Comparison of ENCODE assay signal across 8 cellular contexts in genomic region chr1:182149411-182149965, GRCh38.
A peak's percentile ranks its signal among the peaks of the same experiment; 100 is the strongest.
DNase-seq lines count a peak whose midpoint lies in the region; ATAC-seq and TF ChIP-seq lines count a peak whose summit lies in the region.

No MANE protein-coding gene starts in this region.

- no peak for TF ChIP-seq CTCF in esophagus muscularis mucosa (IDR thresholded peaks at IDR 0.05)
- TF ChIP-seq CTCF in progenitor cell of endocrine pancreas (IDR thresholded peaks at IDR 0.05; ENCODE audit: unreplicated experiment), result no peak

- peaks cover 13 to 37% (median 20%) of the 10 kb centered on the region in 4 donors for H3K4me1 ChIP-seq in esophagus muscularis mucosa
- H3K4me1 ChIP-seq in effector memory CD4-positive, alpha-beta T cell (ENCODE audit: control insufficient read depth, insufficient read depth, low read length, poor library complexity, severe bottlenecking), result no peaks in the 10 kb centered on the region

- H3K27ac Mint-ChIP-seq in progenitor cell of endocrine pancreas, result peak overlapping the region; percentile 21

- no peaks in the 10 kb centered on the region for H3K27me3 ChIP-seq in esophagus muscularis mucosa
- H3K27me3 ChIP-seq in effector memory CD4-positive, alpha-beta T cell (replicated peaks; ENCODE audit: control insufficient read depth, insufficient read depth, low read length, poor library complexity, severe bottlenecking), result no peaks in the 10 kb centered on the region

- H3K9me3 Mint-ChIP-seq in progenitor cell of endocrine pancreas (ENCODE audit: low read depth), result no peaks in the 10 kb centered on the region

- no peaks in the 10 kb centered on the region for H3K27me3 Mint-ChIP-seq in progenitor cell of endocrine pancreas

- no peaks in the 10 kb centered on the region for H3K36me3 ChIP-seq in esophagus muscularis mucosa
- no peaks in the 10 kb centered on the region for H3K36me3 ChIP-seq in effector memory CD4-positive, alpha-beta T cell (ENCODE audit: control insufficient read depth, insufficient read depth, low read length)

- TF ChIP-seq EP300 in esophagus muscularis mucosa (IDR thresholded peaks at IDR 0.05), result peak; percentile 20

- intact Hi-C loops in esophagus muscularis mucosa (cut with DNase I), result loop anchor here (5.0 kb wide), 1 partner anchor 143 kb away; no protein-coding TSS in a partner anchor

- H3K27ac ChIP-seq in esophagus muscularis mucosa (replicated peaks in 1 of 4), result peak overlapping the region; percentile 7 to 45 (median 30)
- no peak overlapping the region for H3K27ac ChIP-seq in effector memory CD4-positive, alpha-beta T cell (ENCODE audit: insufficient read depth, low read length, poor library complexity, severe bottlenecking)

- TF ChIP-seq POLR2A in esophagus muscularis mucosa (IDR thresholded peaks at IDR 0.05; ENCODE audit: low read depth), result peak; percentile 16

- ATAC-seq in HG03108 (IDR thresholded peaks at IDR 0.05; ENCODE audit: unreplicated experiment) (no peak), GM18873 (IDR thresholded peaks at IDR 0.05; ENCODE audit: low FRiP score, unreplicated experiment) (no peak), HG02938 (IDR thresholded peaks at IDR 0.05; ENCODE audit: unreplicated experiment) (no peak)

- H3K9me3 ChIP-seq in esophagus muscularis mucosa, result no peaks in the 10 kb centered on the region
- no peaks in the 10 kb centered on the region for H3K9me3 ChIP-seq in effector memory CD4-positive, alpha-beta T cell (ENCODE audit: control insufficient read depth, low read length)

- H3K4me3 ChIP-seq in esophagus muscularis mucosa, result no peak overlapping the region
- no peak overlapping the region for H3K4me3 ChIP-seq in effector memory CD4-positive, alpha-beta T cell (ENCODE audit: insufficient read depth, low read depth, low read length, poor library complexity, severe bottlenecking)

- WGBS in esophagus muscularis mucosa, result 50% methylated on average over 6 of the region's 6 CpGs

- no peaks in the 10 kb centered on the region for H3K36me3 Mint-ChIP-seq in progenitor cell of endocrine pancreas (ENCODE audit: insufficient read depth)

- peak; percentile 51 for DNase-seq in GM03348 (ENCODE audit: low spot score)
- DNase-seq in OCI-M1 (lab: John Stamatoyannopoulos, UW), result peak; percentile 96
- no peak for DNase-seq in esophagus muscularis mucosa (ENCODE audit: extremely low spot score)
- DNase-seq in progenitor cell of endocrine pancreas (ENCODE audit: low spot score, unreplicated experiment), result no peak
- no peak for DNase-seq in effector memory CD4-positive, alpha-beta T cell

- peaks cover 8% of the 10 kb centered on the region for H3K4me1 Mint-ChIP-seq in progenitor cell of endocrine pancreas (ENCODE audit: low read depth)

- no peak overlapping the region for H3K4me3 Mint-ChIP-seq in progenitor cell of endocrine pancreas (ENCODE audit: low read depth)

Comparison
In these comparisons a context has a peak if more than half of its experiments do, and no peak if none do; other contexts are left out.
1. DNase-seq: peak in GM03348 (single experiment) and OCI-M1 (single experiment); none in esophagus muscularis mucosa (single experiment), progenitor cell of endocrine pancreas (single experiment) and effector memory CD4-positive, alpha-beta T cell (0 of 3).